ENCODE assay signal across 8 cellular contexts in genomic region chr5:140362875-140363630, GRCh38. TPM values are rescaled to one million over a fixed set of nuclear protein-coding genes. Genes with fewer than 3 reads are reported as not detected.
DNase-seq lines count a peak whose midpoint lies in the region; ATAC-seq, FAIRE-seq and TF ChIP-seq lines count a peak whose summit lies in the region.

No MANE protein-coding gene starts in this region.

- H3K27me3 ChIP-seq in Karpas-422 (ENCODE audit: low read length) (no peaks in the 10 kb centered on the region), iPS-15b (ENCODE audit: control insufficient read depth, insufficient read depth, low read length) (peaks cover 11% of the 10 kb centered on the region), small intestine (ENCODE audit: control insufficient read depth in 2 of 2, insufficient read depth in 2 of 2, low read length in 2 of 2) (no peaks in the 10 kb centered on the region)

- H3K9me2 ChIP-seq in Karpas-422 (replicated peaks; ENCODE audit: insufficient read depth, low read length): no peaks in the 10 kb centered on the region

- H3K4me1 ChIP-seq in Karpas-422 (ENCODE audit: low read length): peaks cover 3% of the 10 kb centered on the region
- peaks cover 3% of the 10 kb centered on the region for H3K4me1 ChIP-seq in iPS-15b (ENCODE audit: control insufficient read depth, insufficient read depth, low read length)
- H3K4me1 ChIP-seq in small intestine (ENCODE audit: control insufficient read depth in 2 of 2, insufficient read depth in 1 of 2, low read depth in 1 of 2, low read length in 1 of 2): no peaks in the 10 kb centered on the region

- TF ChIP-seq CTCF in astrocyte of the cerebellum (IDR thresholded peaks at IDR 0.05; ENCODE audit: low read depth, low read length, missing control alignments): peak; percentile 91

- 11% methylated on average over 28 to 29 of the region's 29 CpGs for WGBS in small intestine, 3 donors

- peak overlapping the region; percentile 52; the same call in 1 of the 2 replicates for H3K4me3 ChIP-seq in Karpas-422 (ENCODE audit: low read length)
- peak overlapping the region; percentile 34 for H3K4me3 ChIP-seq in astrocyte of the cerebellum (ENCODE audit: low read depth, low read length)
- peak overlapping the region; percentile 89 for H3K4me3 ChIP-seq in iPS-15b (ENCODE audit: low read depth, low read length)
- H3K4me3 ChIP-seq in small intestine (ENCODE audit: low read depth in 1 of 2, low read length in 2 of 2): peak overlapping the region in 1 of 2 donors; percentile 17

- H2AFZ ChIP-seq in Karpas-422 (ENCODE audit: low read length): peak overlapping the region; percentile 40; the same call in 1 of the 2 replicates

- no peak overlapping the region for H3K27ac ChIP-seq in Karpas-422 (ENCODE audit: low read length)
- no peak overlapping the region for H3K27ac ChIP-seq in small intestine (ENCODE audit: low read depth in 1 of 2, low read length in 1 of 2)

- no peak for FAIRE-seq in small intestine (lab: Jason Lieb, UNC)

- H3K36me3 ChIP-seq in Karpas-422 (ENCODE audit: insufficient read depth, low read length) (no peaks in the 10 kb centered on the region), iPS-15b (ENCODE audit: control insufficient read depth, insufficient read depth, low read length) (no peaks in the 10 kb centered on the region), small intestine (ENCODE audit: control insufficient read depth in 2 of 2, insufficient read depth in 2 of 2, low read length in 2 of 2) (no peaks in the 10 kb centered on the region)

- H3K79me2 ChIP-seq in Karpas-422 (ENCODE audit: low read length): no peaks in the 10 kb centered on the region

- no peaks in the 10 kb centered on the region for H4K20me1 ChIP-seq in Karpas-422 (ENCODE audit: insufficient read depth, low read depth, low read length)

- in situ Hi-C loops in astrocyte of the cerebellum (cut with HindIII; ENCODE audit: low sequenced_read_pairs): no loop called here

- H3K9me3 ChIP-seq in Karpas-422 (ENCODE audit: low read length) (no peaks in the 10 kb centered on the region), iPS-15b (ENCODE audit: control insufficient read depth, insufficient read depth, low read length) (no peaks in the 10 kb centered on the region), small intestine (ENCODE audit: control insufficient read depth, low read depth) (no peaks in the 10 kb centered on the region)

- DNase-seq in ELF-1 (ENCODE audit: low read depth, low spot score) (peak; percentile 90), Karpas-422 (peak; percentile 92), T1000 (lab: John Stamatoyannopoulos, UW) (peak; percentile 9), astrocyte of the cerebellum (ENCODE audit: low read depth) (no peak), small intestine (peak; percentile 84), NCI-H2171 treated with DMSO at 0.1 percent for 48 hours (lab: John Stamatoyannopoulos, UW) (no peak)

- H3K4me2 ChIP-seq in Karpas-422 (ENCODE audit: low read depth, low read length, poor library complexity, severe bottlenecking): peak overlapping the region; percentile 65

- peak; percentile 85 for ATAC-seq in GM21717 (IDR thresholded peaks at IDR 0.05; ENCODE audit: unreplicated experiment)

- H3K9ac ChIP-seq in Karpas-422 (ENCODE audit: low read length) (peak overlapping the region; percentile 49), iPS-15b (ENCODE audit: low read depth, low read length) (peak overlapping the region; percentile 68)

RNA-seq across cellular contexts. Expression of gene SLC4A9, which starts 3.1 kb away (rescaled TPM):
- not detected in 2 replicates for total RNA-seq in Karpas-422 (2014; rRNA removed; shearing (Covaris generic); ENCODE audit: low replicate concordance)
- not detected for polyA plus RNA-seq in small intestine

RNA-seq across cellular contexts. Expression of gene HBEGF, which starts 16.6 kb away (rescaled TPM):
- 1.3 and 1.8 TPM in 2 replicates for total RNA-seq in Karpas-422 (2014; rRNA removed; shearing (Covaris generic); ENCODE audit: low replicate concordance)
- 10 to 100 TPM; 10.3 to 18.1 (median 17.3) TPM for polyA plus RNA-seq in small intestine

RNA-seq across cellular contexts. Expression of gene ANKHD1, which starts 38.6 kb away (rescaled TPM):
- 110 and 119 TPM in 2 replicates for total RNA-seq in Karpas-422 (2014; rRNA removed; shearing (Covaris generic); ENCODE audit: low replicate concordance)
- polyA plus RNA-seq in small intestine: 10 to 100 TPM; 44.2 to 72.7 (median 51.2) TPM

Comparison
In these comparisons a context has a peak if more than half of its experiments do, and no peak if none do; other contexts are left out.
1. DNase-seq: peak in ELF-1 (single experiment), Karpas-422 (single experiment), T1000 (single experiment) and small intestine (single experiment); none in astrocyte of the cerebellum (single experiment) and NCI-H2171 treated with DMSO at 0.1 percent for 48 hours (single experiment).